In the genomic region with DNA sequence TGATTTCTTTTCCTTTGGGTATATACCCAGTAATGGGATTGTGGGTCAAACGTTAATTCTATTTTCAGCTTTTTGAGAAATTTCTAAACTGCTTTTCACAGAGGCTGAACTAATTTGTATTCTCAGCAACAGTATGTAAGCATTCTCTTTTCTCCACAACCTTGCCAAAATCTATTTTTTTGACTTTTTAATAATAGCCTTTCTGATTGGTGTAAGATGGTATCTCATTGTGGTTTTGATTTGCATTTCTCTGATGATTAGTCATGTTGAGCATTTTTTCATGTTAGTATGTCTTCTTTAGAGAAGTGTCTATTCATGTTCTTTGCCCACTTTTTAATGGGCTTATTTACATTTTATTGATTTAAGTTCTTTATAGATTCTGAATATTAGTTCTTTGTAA, we compare ENCODE assay signal across 25 cellular contexts.
A peak's percentile ranks its signal among the peaks of the same experiment; 100 is the strongest.
DNase-seq lines count a peak whose midpoint lies in the region; TF ChIP-seq lines count a peak whose summit lies in the region.
"Had no signal": no experiment of that assay in that cellular context is flagged by ENCODE, and none has a peak within 500 bp of the region (broad histone marks: within the 10 kb centered on the region; RNA-seq: fewer than 3 reads in every experiment).

No MANE protein-coding gene starts in this region.

- H3K18ac ChIP-seq in neuronal stem cell (ENCODE audit: low read length) = no peak overlapping the region

- H3K27ac ChIP-seq in GM23248 = no peak overlapping the region
- H3K27ac ChIP-seq in neuronal stem cell (replicated peaks; ENCODE audit: low read length) = no peak overlapping the region
- H3K27ac ChIP-seq: PC-9, SJSA1 had no signal

- H2BK5ac ChIP-seq in neuronal stem cell (ENCODE audit: low read length) = no peak overlapping the region

- H3K9me3 ChIP-seq in GM23248 (ENCODE audit: low read depth) = no peaks in the 10 kb centered on the region
- no peaks in the 10 kb centered on the region for H3K9me3 ChIP-seq in neuronal stem cell (replicated peaks in 1 of 2; ENCODE audit: control insufficient read depth in 2 of 2, insufficient read depth in 1 of 2, low read depth in 1 of 2, low read length in 2 of 2)
- H3K9me3 ChIP-seq: MG63, SJSA1 had no signal

- DNase-seq in BJ (ENCODE audit: low read depth) = peak; percentile 5
- DNase-seq in GM23248 = peak; percentile 17
- peak; percentile 10 for DNase-seq in RPMI7951 (ENCODE audit: low read depth)
- DNase-seq in fibroblast of peridontal ligament (ENCODE audit: extremely low read depth) = peak; percentile 68
- no peak for DNase-seq in cerebellum (ENCODE audit: low spot score)
- no peak for DNase-seq in activated effector memory CD4-positive, alpha-beta T cell treated with anti-CD3 and anti-CD28 coated beads, Interleukin-2, amount 50 U/mL, for 16 hours
- DNase-seq in neuronal stem cell (ENCODE audit: low spot score) = no peak
- DNase-seq: AML-193; C1 segment of cervical spinal cord; Calu3; CD8-positive, alpha-beta memory T cell; DMS79 treated with DMSO at 0.1 percent for 48 hours; HCEC 1CT; KBM-7; MG63; NCI-H1105 treated with DMSO at 0.1 percent for 48 hours; NCI-H146; NCI-H2107; NCI-H446 treated with DMSO at 0.1 percent for 48 hours; NCI-H526; NCI-H82; PC-9; Right ventricle myocardium superior; RPMI8226 had no signal

- no peaks in the 10 kb centered on the region for H4K20me1 ChIP-seq in GM23248 (ENCODE audit: insufficient read depth)

- H3K4me3 ChIP-seq in BJ (ENCODE audit: low read depth, low read length) = no peak overlapping the region
- H3K4me3 ChIP-seq in GM23248 = no peak overlapping the region
- no peak overlapping the region for H3K4me3 ChIP-seq in neuronal stem cell (ENCODE audit: low read length in 2 of 2)
- H3K4me3 ChIP-seq: MG63, PC-9, SJSA1 had no signal

- in situ Hi-C loops in GM23248 (cut with MboI) = no loop called here

- H3K9me2 ChIP-seq in GM23248 (ENCODE audit: insufficient read depth) = no peaks in the 10 kb centered on the region

- H2BK120ac ChIP-seq in neuronal stem cell (ENCODE audit: low read depth, low read length) = no peak overlapping the region

- H4K8ac ChIP-seq in neuronal stem cell (ENCODE audit: low read depth, low read length) = no peak overlapping the region

- no peak for TF ChIP-seq CTCF in BJ (IDR thresholded peaks at IDR 0.05; ENCODE audit: insufficient read depth, low read depth, low read length)

- H3K4me1 ChIP-seq in GM23248 (ENCODE audit: insufficient read depth) (no peaks in the 10 kb centered on the region), neuronal stem cell (ENCODE audit: control insufficient read depth in 2 of 2, insufficient read depth in 1 of 2, low read depth in 1 of 2, low read length in 2 of 2) (no peaks in the 10 kb centered on the region)
- H3K4me1 ChIP-seq: SJSA1 had no signal

- CTCF ChIA-PET in BJ (lab: Yijun Ruan, JAX) = no interaction called here

- H3K14ac ChIP-seq in neuronal stem cell (ENCODE audit: low read length) = no peak overlapping the region

- H3K23ac ChIP-seq in neuronal stem cell (ENCODE audit: low read depth, low read length, poor library complexity) = no peak overlapping the region

- H3K4ac ChIP-seq in neuronal stem cell (ENCODE audit: low read length) = no peak overlapping the region

- H3F3A ChIP-seq in GM23248 (ENCODE audit: insufficient read depth) = no peaks in the 10 kb centered on the region

- no peaks in the 10 kb centered on the region for H3K79me2 ChIP-seq in GM23248 (ENCODE audit: insufficient read depth)

- no peak overlapping the region for H2AK5ac ChIP-seq in neuronal stem cell (ENCODE audit: low read depth, low read length)

- no peak overlapping the region for H2BK15ac ChIP-seq in neuronal stem cell (ENCODE audit: low read length)

- no peak overlapping the region for H2AFZ ChIP-seq in GM23248
- H2AFZ ChIP-seq in neuronal stem cell (ENCODE audit: low read length) = no peak overlapping the region
- H2AFZ ChIP-seq: PC-9 had no signal

- no peak overlapping the region for H3K4me2 ChIP-seq in GM23248 (ENCODE audit: unreplicated experiment)
- no peak overlapping the region for H3K4me2 ChIP-seq in neuronal stem cell (ENCODE audit: insufficient read depth, low read length, poor library complexity, severe bottlenecking)
- H3K4me2 ChIP-seq: PC-9 had no signal

- H3K9ac ChIP-seq in GM23248 = no peak overlapping the region
- no peak overlapping the region for H3K9ac ChIP-seq in neuronal stem cell (ENCODE audit: low read depth, low read length, poor library complexity)

- no peak overlapping the region for H4K91ac ChIP-seq in neuronal stem cell (ENCODE audit: low read depth, low read length, poor library complexity)

- H3K27me3 ChIP-seq in BJ (ENCODE audit: control insufficient read depth, insufficient read depth, low read length) (0 out of 2 replicates have a peak, but pooled peaks cover 3% of the 10 kb centered on the region), GM23248 (replicated peaks; ENCODE audit: insufficient read depth) (0 out of 2 replicates have a peak, but pooled peaks cover 8% of the 10 kb centered on the region), neuronal stem cell (ENCODE audit: control insufficient read depth in 3 of 3, insufficient read depth in 3 of 3, low read depth in 1 of 3, low read length in 3 of 3) (no peaks in the 10 kb centered on the region)
- H3K27me3 ChIP-seq: MG63, SJSA1 had no signal

- WGBS in GM23248 (ENCODE audit: low coverage in 1 of 2, low lambda C conversion rate in 2 of 2, missing lambda C conversion rate in 2 of 2), 2 experiments = 63 to 68% methylated on average over 1 of the region's 1 CpG
- no CpG with 5 or more reads among the region's 1 CpG for WGBS in neuronal stem cell (ENCODE audit: extremely low coverage in 2 of 2, insufficient read length in 2 of 2, insufficient replicate concordance in 1 of 2), 2 donors

- H3K36me3 ChIP-seq in BJ (ENCODE audit: control insufficient read depth, insufficient read depth, low read length) (no peaks in the 10 kb centered on the region), GM23248 (ENCODE audit: low read depth) (no peaks in the 10 kb centered on the region), neuronal stem cell (replicated peaks in 1 of 2; ENCODE audit: control insufficient read depth in 2 of 2, insufficient read depth in 2 of 2, low read length in 2 of 2) (no peaks in the 10 kb centered on the region)
- H3K36me3 ChIP-seq: MG63, SJSA1 had no signal

- POLR2A ChIA-PET in BJ (lab: Charles Lee) = no interaction called here

- H2BK12ac ChIP-seq in neuronal stem cell (ENCODE audit: low read length) = no peak overlapping the region

- H3K79me1 ChIP-seq in neuronal stem cell (ENCODE audit: low read depth, low read length) = no peaks in the 10 kb centered on the region

Comparison
In these comparisons a context has a peak if more than half of its experiments do, and no peak if none do; other contexts are left out.
1. DNase-seq: peak in BJ (single experiment), GM23248 (single experiment), RPMI7951 (single experiment) and fibroblast of peridontal ligament (single experiment); none in cerebellum (single experiment), activated effector memory CD4-positive, alpha-beta T cell treated with anti-CD3 and anti-CD28 coated beads, Interleukin-2, amount 50 U/mL, for 16 hours (single experiment) and neuronal stem cell (single experiment).